Comparison of ENCODE assay signal across 9 cellular contexts in genomic region chr1:204513117-204513716, GRCh38. TPM values are rescaled to one million over a fixed set of nuclear protein-coding genes. Genes with fewer than 3 reads are reported as not detected.
DNase-seq lines count a peak whose midpoint lies in the region; ATAC-seq and TF ChIP-seq lines count a peak whose summit lies in the region.
"Had no signal": no experiment of that assay in that cellular context is flagged by ENCODE, and none has a peak within 500 bp of the region (broad histone marks: within the 10 kb centered on the region; RNA-seq: fewer than 3 reads in every experiment).

No MANE protein-coding gene starts in this region.

- DNase-seq in GM12865 (ENCODE audit: low read depth) (peak; percentile 90), T-helper 17 cell (peak in 2 of 3 donors; percentile 44 to 52), right lobe of liver (no peak), thyroid gland (no peak), midbrain (lab: John Stamatoyannopoulos, UW) (no peak)

- peaks cover under 1% of the 10 kb centered on the region for H3K36me3 Mint-ChIP-seq in T-helper 17 cell (ENCODE audit: low read depth)

- H3K4me3 ChIP-seq in GM12865 (ENCODE audit: low read depth, low read length) (peak overlapping the region; percentile 30), right lobe of liver (no peak overlapping the region), thyroid gland (replicated peaks in 1 of 3) (no peak overlapping the region)
- H3K4me3 ChIP-seq: lung had no signal

- TF ChIP-seq POLR2A in right lobe of liver (IDR thresholded peaks at IDR 0.05) (no peak), thyroid gland (IDR thresholded peaks at IDR 0.05) (no peak)

- intact Hi-C loops in right lobe of liver (cut with DNase I): no loop called here
- intact Hi-C loops in thyroid gland (cut with DNase I): no loop called here

- peak overlapping the region in 2 of 3 donors; percentile 29 to 31 for H3K27ac ChIP-seq in right lobe of liver
- H3K27ac ChIP-seq in thyroid gland: peak overlapping the region in 1 of 3 donors; percentile 4

- TF ChIP-seq CTCF in GM12865 (IDR thresholded peaks at IDR 0.05; ENCODE audit: insufficient read depth, low read depth, low read length, missing control alignments): no peak
- no peak for TF ChIP-seq CTCF in right lobe of liver (IDR thresholded peaks at IDR 0.05)
- no peak for TF ChIP-seq CTCF in thyroid gland (IDR thresholded peaks at IDR 0.05)

- no peaks in the 10 kb centered on the region for H3K36me3 ChIP-seq in right lobe of liver
- no peaks in the 10 kb centered on the region for H3K36me3 ChIP-seq in thyroid gland

- WGBS in right lobe of liver (ENCODE audit: insufficient coverage, low coverage, low lambda C conversion rate, missing lambda C conversion rate): 50% methylated on average over 15 of the region's 15 CpGs
- 74% methylated on average over 15 of the region's 15 CpGs for WGBS in thyroid gland, 2 donors

- H3K27me3 ChIP-seq in right lobe of liver (no peaks in the 10 kb centered on the region), thyroid gland (no peaks in the 10 kb centered on the region)

- H3K4me1 Mint-ChIP-seq in T-helper 17 cell: peaks cover 17% of the 10 kb centered on the region

- peak overlapping the region; percentile 84 for H3K4me3 Mint-ChIP-seq in T-helper 17 cell

- no peaks in the 10 kb centered on the region for H3K9me3 ChIP-seq in T-helper 17 cell (ENCODE audit: control insufficient read depth, low read length, poor library complexity, severe bottlenecking)
- no peaks in the 10 kb centered on the region for H3K9me3 ChIP-seq in right lobe of liver
- no peaks in the 10 kb centered on the region for H3K9me3 ChIP-seq in thyroid gland

- peaks cover 0 to 12% (median 0%) of the 10 kb centered on the region in 4 donors for H3K4me1 ChIP-seq in right lobe of liver
- peaks cover 13 to 19% of the 10 kb centered on the region in 2 donors for H3K4me1 ChIP-seq in thyroid gland

- H3K27ac Mint-ChIP-seq in T-helper 17 cell: peak overlapping the region; percentile 96

- peak; percentile 48 for ATAC-seq in HG02840 (IDR thresholded peaks at IDR 0.05; ENCODE audit: low FRiP score, unreplicated experiment)
- ATAC-seq in T-helper 17 cell: peak; percentile 52
- no peak for ATAC-seq in right lobe of liver
- ATAC-seq in GM19328 (IDR thresholded peaks at IDR 0.05; ENCODE audit: unreplicated experiment): no peak
- ATAC-seq in HG02884 (IDR thresholded peaks at IDR 0.05; ENCODE audit: unreplicated experiment): no peak

- no peaks in the 10 kb centered on the region for H3K27me3 Mint-ChIP-seq in T-helper 17 cell

RNA-seq across cellular contexts. Expression of gene MDM4, which starts 3.0 kb away (rescaled TPM):
- 100 to 1,000 TPM; 205 to 225 TPM for total RNA-seq in T-helper 17 cell
- 10 to 100 TPM; 21.0 to 37.6 (median 25.3) TPM for total RNA-seq in right lobe of liver
- 100 to 1,000 TPM in 2 of 4 donors, 10 to 100 TPM in 2; 72.3 to 177 (median 102) TPM for total RNA-seq in thyroid gland

RNA-seq across cellular contexts. Expression of gene PIK3C2B, which starts 18.6 kb away (rescaled TPM):
- total RNA-seq in T-helper 17 cell (10 to 100 TPM; 35.7 to 51.9 TPM), right lobe of liver (10 to 100 TPM in 3 of 6 experiments, 1 to 10 TPM in 3; 7.6 to 18.5 (median 10.1) TPM), thyroid gland (10 to 100 TPM; 19.9 to 36.9 (median 27.2) TPM)

Comparison
In these comparisons a context has a peak if more than half of its experiments do, and no peak if none do; other contexts are left out.
1. DNase-seq: peak in GM12865 (single experiment) and T-helper 17 cell (2 of 3); none in right lobe of liver (0 of 3), thyroid gland (0 of 2) and midbrain (single experiment).
2. ATAC-seq: peak in HG02840 (single experiment) and T-helper 17 cell (single experiment); none in right lobe of liver (0 of 4), GM19328 (single experiment) and HG02884 (single experiment).